ENCODE assay signal across 1 cellular context in the genomic region with DNA sequence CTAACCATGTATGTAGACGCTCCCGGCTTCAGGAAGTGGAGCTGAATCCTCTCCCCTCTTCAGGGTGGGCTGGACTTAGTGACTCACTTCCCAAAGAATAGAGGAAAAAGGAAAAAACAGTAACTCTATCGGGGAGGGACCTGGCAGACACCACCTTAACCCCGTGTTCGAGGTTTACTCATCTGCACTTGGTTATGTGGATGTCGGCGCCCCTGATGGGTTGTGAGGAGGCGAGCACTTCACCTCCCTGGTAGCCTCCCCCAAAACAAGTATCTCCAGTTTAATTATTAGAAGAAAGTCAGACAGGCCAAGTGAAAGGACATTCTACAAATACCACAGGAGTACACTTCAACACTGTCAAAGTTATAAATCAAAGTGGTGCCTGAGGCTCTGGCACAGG.
TF ChIP-seq lines count a peak whose summit lies in the region.

No MANE protein-coding gene starts in this region.

TF ChIP-seq in HepG2, 621 proteins besides CTCF, POLR2A, EP300 and RAD21 (continued from another document):
- TF ChIP-seq TAF15 (IDR thresholded peaks at IDR 0.05; ENCODE audit: low read depth, low read length, poor library complexity, severe bottlenecking): no peak
- no peak for TF ChIP-seq FOSL2 (CRISPR knock-in tag; IDR thresholded peaks at IDR 0.05)
- no peak for TF ChIP-seq ZNF34 (CRISPR knock-in tag; IDR thresholded peaks at IDR 0.05; ENCODE audit: borderline replicate concordance)
- TF ChIP-seq ATRX (CRISPR knock-in tag; IDR thresholded peaks at IDR 0.05; ENCODE audit: borderline replicate concordance): no peak
- TF ChIP-seq MEIS1 (CRISPR knock-in tag; IDR thresholded peaks at IDR 0.05; ENCODE audit: borderline replicate concordance): no peak
- TF ChIP-seq, protein P1, sequence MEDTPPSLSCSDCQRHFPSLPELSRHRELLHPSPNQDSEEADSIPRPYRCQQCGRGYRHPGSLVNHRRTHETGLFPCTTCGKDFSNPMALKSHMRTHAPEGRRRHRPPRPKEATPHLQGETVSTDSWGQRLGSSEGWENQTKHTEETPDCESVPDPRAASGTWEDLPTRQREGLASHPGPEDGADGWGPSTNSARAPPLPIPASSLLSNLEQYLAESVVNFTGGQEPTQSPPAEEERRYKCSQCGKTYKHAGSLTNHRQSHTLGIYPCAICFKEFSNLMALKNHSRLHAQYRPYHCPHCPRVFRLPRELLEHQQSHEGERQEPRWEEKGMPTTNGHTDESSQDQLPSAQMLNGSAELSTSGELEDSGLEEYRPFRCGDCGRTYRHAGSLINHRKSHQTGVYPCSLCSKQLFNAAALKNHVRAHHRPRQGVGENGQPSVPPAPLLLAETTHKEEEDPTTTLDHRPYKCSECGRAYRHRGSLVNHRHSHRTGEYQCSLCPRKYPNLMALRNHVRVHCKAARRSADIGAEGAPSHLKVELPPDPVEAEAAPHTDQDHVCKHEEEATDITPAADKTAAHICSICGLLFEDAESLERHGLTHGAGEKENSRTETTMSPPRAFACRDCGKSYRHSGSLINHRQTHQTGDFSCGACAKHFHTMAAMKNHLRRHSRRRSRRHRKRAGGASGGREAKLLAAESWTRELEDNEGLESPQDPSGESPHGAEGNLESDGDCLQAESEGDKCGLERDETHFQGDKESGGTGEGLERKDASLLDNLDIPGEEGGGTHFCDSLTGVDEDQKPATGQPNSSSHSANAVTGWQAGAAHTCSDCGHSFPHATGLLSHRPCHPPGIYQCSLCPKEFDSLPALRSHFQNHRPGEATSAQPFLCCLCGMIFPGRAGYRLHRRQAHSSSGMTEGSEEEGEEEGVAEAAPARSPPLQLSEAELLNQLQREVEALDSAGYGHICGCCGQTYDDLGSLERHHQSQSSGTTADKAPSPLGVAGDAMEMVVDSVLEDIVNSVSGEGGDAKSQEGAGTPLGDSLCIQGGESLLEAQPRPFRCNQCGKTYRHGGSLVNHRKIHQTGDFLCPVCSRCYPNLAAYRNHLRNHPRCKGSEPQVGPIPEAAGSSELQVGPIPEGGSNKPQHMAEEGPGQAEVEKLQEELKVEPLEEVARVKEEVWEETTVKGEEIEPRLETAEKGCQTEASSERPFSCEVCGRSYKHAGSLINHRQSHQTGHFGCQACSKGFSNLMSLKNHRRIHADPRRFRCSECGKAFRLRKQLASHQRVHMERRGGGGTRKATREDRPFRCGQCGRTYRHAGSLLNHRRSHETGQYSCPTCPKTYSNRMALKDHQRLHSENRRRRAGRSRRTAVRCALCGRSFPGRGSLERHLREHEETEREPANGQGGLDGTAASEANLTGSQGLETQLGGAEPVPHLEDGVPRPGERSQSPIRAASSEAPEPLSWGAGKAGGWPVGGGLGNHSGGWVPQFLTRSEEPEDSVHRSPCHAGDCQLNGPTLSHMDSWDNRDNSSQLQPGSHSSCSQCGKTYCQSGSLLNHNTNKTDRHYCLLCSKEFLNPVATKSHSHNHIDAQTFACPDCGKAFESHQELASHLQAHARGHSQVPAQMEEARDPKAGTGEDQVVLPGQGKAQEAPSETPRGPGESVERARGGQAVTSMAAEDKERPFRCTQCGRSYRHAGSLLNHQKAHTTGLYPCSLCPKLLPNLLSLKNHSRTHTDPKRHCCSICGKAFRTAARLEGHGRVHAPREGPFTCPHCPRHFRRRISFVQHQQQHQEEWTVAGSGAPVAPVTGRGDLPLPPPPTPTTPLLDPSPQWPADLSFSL (CRISPR knock-in tag; IDR thresholded peaks at IDR 0.05): no peak
- TF ChIP-seq RARG (CRISPR knock-in tag; IDR thresholded peaks at IDR 0.05; ENCODE audit: low read depth): no peak
- TF ChIP-seq TCF7 (IDR thresholded peaks at IDR 0.05; ENCODE audit: low read depth): no peak
- no peak for TF ChIP-seq ESRRA (CRISPR knock-in tag; IDR thresholded peaks at IDR 0.05; ENCODE audit: low read depth)
